ENCODE assay signal across 10 cellular contexts in genomic region chr6:126176266-126176665, GRCh38.
A peak's percentile ranks its signal among the peaks of the same experiment; 100 is the strongest.
DNase-seq lines count a peak whose midpoint lies in the region; ATAC-seq and TF ChIP-seq lines count a peak whose summit lies in the region.
"Had no signal": no experiment of that assay in that cellular context is flagged by ENCODE, and none has a peak within 500 bp of the region (broad histone marks: within the 10 kb centered on the region; RNA-seq: fewer than 3 reads in every experiment).

No MANE protein-coding gene starts in this region.

- no peak overlapping the region for H2BK20ac ChIP-seq in H9 (ENCODE audit: low read depth, low read length, poor library complexity, severe bottlenecking)

- ATAC-seq in Panc1 (no peak; the same call in 1 of the 2 replicates), foreskin keratinocyte (no peak), GM19452 (IDR thresholded peaks at IDR 0.05; ENCODE audit: unreplicated experiment) (no peak)
- ATAC-seq in stimulated activated naive CD8-positive, alpha-beta T cell treated with anti-CD3 and anti-CD28 coated beads, Interleukin-15, Interleukin-2, amounts not matched to agents 100 U/mL and 50 U/mL, for 24 hours: no peak

- H3K27ac ChIP-seq in H9 (ENCODE audit: insufficient read length, low read depth, low read length) (no peak overlapping the region), Panc1 (ENCODE audit: low read length) (no peak overlapping the region), foreskin keratinocyte (no peak overlapping the region), vagina (no peak overlapping the region)
- H3K27ac ChIP-seq: SJSA1 had no signal

- no peak overlapping the region for H3K56ac ChIP-seq in H9 (ENCODE audit: insufficient read length, low read depth, low read length)

- H3K14ac ChIP-seq in H9 (ENCODE audit: insufficient read depth, low read length): no peak overlapping the region

- no peak overlapping the region for H2BK5ac ChIP-seq in H9 (ENCODE audit: insufficient read length, low read length)

- no peak overlapping the region for H3T11ph ChIP-seq in H9 (ENCODE audit: low read length)

- no peak overlapping the region for H2BK15ac ChIP-seq in H9 (ENCODE audit: low read depth, low read length)

- no peaks in the 10 kb centered on the region for H3K9me3 ChIP-seq in BE2C
- H3K9me3 ChIP-seq in H9 (ENCODE audit: control insufficient read depth, low read depth, low read length): no peaks in the 10 kb centered on the region
- no peaks in the 10 kb centered on the region for H3K9me3 ChIP-seq in Panc1 (ENCODE audit: control insufficient read depth, insufficient read depth, low read depth, low read length)
- H3K9me3 ChIP-seq in vagina: no peaks in the 10 kb centered on the region
- H3K9me3 ChIP-seq: SJSA1 had no signal

- in situ Hi-C loops in Panc1 (cut with HindIII; ENCODE audit: low pct_unique_long_range_greater_than_20kb, low sequenced_read_pairs): no loop called here

- no peaks in the 10 kb centered on the region for H4K20me1 ChIP-seq in H9 (ENCODE audit: control insufficient read depth, insufficient read depth, insufficient read length)

- no peak overlapping the region for H3K27ac Mint-ChIP-seq in H9

- H3K27me3 Mint-ChIP-seq in H9 (ENCODE audit: low read depth): no peaks in the 10 kb centered on the region

- no peak overlapping the region for H3K4ac ChIP-seq in H9 (ENCODE audit: low read depth, low read length)

- no peaks in the 10 kb centered on the region for H3K79me2 ChIP-seq in H9 (ENCODE audit: insufficient read depth, low read length)

- H3K23ac ChIP-seq in H9 (ENCODE audit: insufficient read length, low read depth, low read length): no peak overlapping the region

- H3K36me3 Mint-ChIP-seq in H9 (ENCODE audit: insufficient read depth in 1 of 3, low read depth in 3 of 3): no peaks in the 10 kb centered on the region

- H3K23me2 ChIP-seq in H9 (ENCODE audit: insufficient read length, low read depth, low read length, poor library complexity, severe bottlenecking): peaks cover 2% of the 10 kb centered on the region

- H2AK5ac ChIP-seq in H9 (ENCODE audit: insufficient read length, low read length): no peak overlapping the region

- no peak for TF ChIP-seq POLR2A in vagina (IDR thresholded peaks at IDR 0.05)

- H3K79me1 ChIP-seq in H9 (ENCODE audit: insufficient read depth, low read depth, low read length, poor library complexity, severe bottlenecking): no peaks in the 10 kb centered on the region

- H3K4me3 ChIP-seq in BE2C (ENCODE audit: low read depth, low read length) (no peak overlapping the region), Panc1 (ENCODE audit: low read depth in 2 of 2, low read length in 2 of 2) (no peak overlapping the region), vagina (no peak overlapping the region)
- H3K4me3 ChIP-seq: SJSA1 had no signal

- TF ChIP-seq CTCF in BE2C (IDR thresholded peaks at IDR 0.05; ENCODE audit: low read depth, low read length) (peak; percentile 68), H9 (conservative IDR thresholded peaks at IDR 0.05) (peak; percentile 62), Panc1 (IDR thresholded peaks at IDR 0.05) (peak; percentile 33; the same call in 1 of the 2 replicates), foreskin keratinocyte (conservative IDR thresholded peaks at IDR 0.05) (peak; percentile 57), vagina (IDR thresholded peaks at IDR 0.05) (peak in 1 of 3 experiments; percentile 6)

- no peak overlapping the region for H3K18ac ChIP-seq in H9 (ENCODE audit: insufficient read length, low read depth, low read length)

- no peak overlapping the region for H3K4me3 Mint-ChIP-seq in H9

- intact Hi-C loops in Panc1 (cut with micrococcal nuclease; ENCODE audit: unreplicated experiment): no loop called here
- intact Hi-C loops in vagina (cut with DNase I): no loop called here

- H4K8ac ChIP-seq in H9 (replicated peaks; ENCODE audit: insufficient read length, low read depth, low read length): no peak overlapping the region

- no peak overlapping the region for H2BK120ac ChIP-seq in H9 (ENCODE audit: low read depth, low read length, poor library complexity, severe bottlenecking)

- H3K4me1 Mint-ChIP-seq in H9: peaks cover 16 to 17% of the 10 kb centered on the region in 2 experiments

- CTCF ChIA-PET in Panc1 (lab: Charles Lee): interaction anchor here (0.5 to 1.2 kb wide), 2 partner anchors 164 to 182 kb away, joined by 3 read pairs; partner anchors contain the start of gene CENPW

- H4K91ac ChIP-seq in H9 (ENCODE audit: insufficient read length, low read depth, low read length): no peak overlapping the region

- no peak overlapping the region for H3K4me2 ChIP-seq in H9 (ENCODE audit: insufficient read depth, insufficient read length, low read length)

- H3K9me3 Mint-ChIP-seq in H9: no peaks in the 10 kb centered on the region

- no peak overlapping the region for H4K5ac ChIP-seq in H9 (ENCODE audit: insufficient read length, low read depth, low read length)

- H3K27me3 ChIP-seq in BE2C: no peaks in the 10 kb centered on the region
- no peaks in the 10 kb centered on the region for H3K27me3 ChIP-seq in H9 (ENCODE audit: insufficient read depth, low read length)
- H3K27me3 ChIP-seq in Panc1 (ENCODE audit: control insufficient read depth, insufficient read depth, low read length): no peaks in the 10 kb centered on the region
- peaks cover 63% of the 10 kb centered on the region for H3K27me3 ChIP-seq in foreskin keratinocyte
- no peaks in the 10 kb centered on the region for H3K27me3 ChIP-seq in vagina

- no peak overlapping the region for H3K9ac ChIP-seq in H9 (ENCODE audit: extremely low read depth, insufficient read length, low read length)

- H2BK12ac ChIP-seq in H9 (ENCODE audit: insufficient read length, low read depth, low read length): no peak overlapping the region

- DNase-seq in BE2C (no peak), H9 (no peak), Panc1 (ENCODE audit: low read depth, low spot score) (no peak), foreskin keratinocyte (no peak), vagina (ENCODE audit: extremely low spot score in 2 of 2) (no peak), AG08396 (ENCODE audit: low spot score) (no peak)
- no peak for DNase-seq in stimulated activated naive CD8-positive, alpha-beta T cell treated with anti-CD3 and anti-CD28 coated beads, Interleukin-15, Interleukin-2, amounts not matched to agents 100 U/mL and 50 U/mL, for 24 hours
- DNase-seq: activated naive CD4-positive, alpha-beta T cell had no signal

- H3K4me1 ChIP-seq in BE2C: no peaks in the 10 kb centered on the region
- H3K4me1 ChIP-seq in H9 (ENCODE audit: insufficient read depth, low read length): peaks cover 2% of the 10 kb centered on the region; the same call in 1 of the 2 replicates
- H3K4me1 ChIP-seq in Panc1 (ENCODE audit: control insufficient read depth, insufficient read depth, low read length): no peaks in the 10 kb centered on the region
- peaks cover 3% of the 10 kb centered on the region for H3K4me1 ChIP-seq in foreskin keratinocyte
- H3K4me1 ChIP-seq in vagina: no peaks in the 10 kb centered on the region

- POLR2A ChIA-PET in Panc1 (lab: Charles Lee): no interaction called here

- H3K36me3 ChIP-seq in BE2C (no peaks in the 10 kb centered on the region), Panc1 (ENCODE audit: control insufficient read depth, insufficient read depth, low read length) (no peaks in the 10 kb centered on the region), vagina (no peaks in the 10 kb centered on the region)
- H3K36me3 ChIP-seq: SJSA1 had no signal

- no peak overlapping the region for H2AFZ ChIP-seq in H9 (ENCODE audit: low read length)

- no TSS peak for BruUV-seq in Panc1 (replicated peaks; lab: Mats Ljungman, UMichigan)
